In genomic region chr16:30032083-30032819, GRCh38 we compare ENCODE assay signal across 8 cellular contexts. TPM values are rescaled to one million over a fixed set of nuclear protein-coding genes. Genes with fewer than 3 reads are reported as not detected.
DNase-seq lines count a peak whose midpoint lies in the region; ATAC-seq and TF ChIP-seq lines count a peak whose summit lies in the region.

No MANE protein-coding gene starts in this region.

- 29% methylated on average over 12 of the region's 12 CpGs for WGBS in testis, 2 donors

- H3K9me3 Mint-ChIP-seq in CD14-positive monocyte (peaks cover 0 to 8% (median 5%) of the 10 kb centered on the region in 7 donors), HFFc6 (no peaks in the 10 kb centered on the region), mesothelial cell of epicardium (no peaks in the 10 kb centered on the region)
- H3K9me3 Mint-ChIP-seq in activated CD4-positive, alpha-beta T cell treated with anti-CD3 and anti-CD28 coated beads, Interleukin-2, amount 10 ng/mL, durations not matched to agents 7 days and 5 days, result no peaks in the 10 kb centered on the region

- H3K4me3 Mint-ChIP-seq in CD14-positive monocyte, result peak overlapping the region in 1 of 2 donors; percentile 86
- H3K4me3 Mint-ChIP-seq in HFFc6, result peak overlapping the region; percentile 30; the same call in 1 of the 2 replicates
- no peak overlapping the region for H3K4me3 Mint-ChIP-seq in activated CD4-positive, alpha-beta T cell treated with anti-CD3 and anti-CD28 coated beads, Interleukin-2, amount 10 ng/mL, durations not matched to agents 7 days and 5 days
- peak overlapping the region; percentile 49 for H3K4me3 Mint-ChIP-seq in mesothelial cell of epicardium

- no peak for ATAC-seq in sciatic nerve

- no peak for TF ChIP-seq POLR2A in testis (IDR thresholded peaks at IDR 0.05)

- H3K36me3 ChIP-seq in testis (ENCODE audit: low read depth, missing control alignments), result no peaks in the 10 kb centered on the region

- H3K9me3 ChIP-seq in testis, result no peaks in the 10 kb centered on the region

- H3K27me3 ChIP-seq in testis, result no peaks in the 10 kb centered on the region

- H3K36me3 Mint-ChIP-seq in CD14-positive monocyte (no peaks in the 10 kb centered on the region), HFFc6 (ENCODE audit: low read depth) (no peaks in the 10 kb centered on the region), mesothelial cell of epicardium (no peaks in the 10 kb centered on the region)
- peaks cover 3% of the 10 kb centered on the region for H3K36me3 Mint-ChIP-seq in activated CD4-positive, alpha-beta T cell treated with anti-CD3 and anti-CD28 coated beads, Interleukin-2, amount 10 ng/mL, durations not matched to agents 7 days and 5 days (ENCODE audit: low read depth)

- CTCF ChIA-PET in activated CD4-positive, alpha-beta T cell treated with anti-CD3 and anti-CD28 coated beads, Interleukin-2, amount 10 ng/mL, durations not matched to agents 7 days and 5 days (lab: Charles Lee), result interaction anchor here (0.6 to 2.1 kb wide), 30 partner anchors 9 to 358 kb away, joined by 3 to 13 read pairs (median 4); partner anchors contain the start of genes ALDOA, C16orf92, KCTD13 and KIF22

- POLR2A ChIA-PET in activated CD4-positive, alpha-beta T cell treated with anti-CD3 and anti-CD28 coated beads, Interleukin-2, amount 10 ng/mL, durations not matched to agents 7 days and 5 days (lab: Charles Lee), result no interaction called here

- no peak overlapping the region for H3K27ac ChIP-seq in testis

- H3K27ac Mint-ChIP-seq in CD14-positive monocyte, result no peak overlapping the region
- H3K27ac Mint-ChIP-seq in HFFc6, result no peak overlapping the region
- no peak overlapping the region for H3K27ac Mint-ChIP-seq in activated CD4-positive, alpha-beta T cell treated with anti-CD3 and anti-CD28 coated beads, Interleukin-2, amount 10 ng/mL, durations not matched to agents 7 days and 5 days
- H3K27ac Mint-ChIP-seq in mesothelial cell of epicardium, result no peak overlapping the region

- H3K4me1 ChIP-seq in testis, result peaks cover 9% of the 10 kb centered on the region

- DNase-seq in CD14-positive monocyte (ENCODE audit: low spot score) (no peak), HFFc6 (peak; percentile 45), NCI-H748 (lab: John Stamatoyannopoulos, UW; ENCODE audit: unreplicated experiment) (peak; percentile 77), ecto neural progenitor cell (ENCODE audit: low spot score) (peak; percentile 79), mesothelial cell of epicardium (ENCODE audit: low spot score in 2 of 2, unreplicated experiment in 2 of 2) (peak in 1 of 2 experiments; percentile 65), testis (peak; percentile 76), sciatic nerve (ENCODE audit: low spot score) (no peak)
- DNase-seq in activated CD4-positive, alpha-beta T cell treated with anti-CD3 and anti-CD28 coated beads, Interleukin-2, amount 10 ng/mL, durations not matched to agents 7 days and 5 days, result peak; percentile 76

- H3K27me3 Mint-ChIP-seq in CD14-positive monocyte (ENCODE audit: low read depth in 3 of 3) (peaks cover 49 to 85% (median 63%) of the 10 kb centered on the region in 3 donors), HFFc6 (ENCODE audit: insufficient read depth) (peaks cover 52% of the 10 kb centered on the region), mesothelial cell of epicardium (ENCODE audit: low read depth) (peaks cover 90% of the 10 kb centered on the region)
- peaks cover 44% of the 10 kb centered on the region for H3K27me3 Mint-ChIP-seq in activated CD4-positive, alpha-beta T cell treated with anti-CD3 and anti-CD28 coated beads, Interleukin-2, amount 10 ng/mL, durations not matched to agents 7 days and 5 days

- no peak overlapping the region for H3K4me3 ChIP-seq in testis

- peak; percentile 81 for TF ChIP-seq CTCF in CD14-positive monocyte (IDR thresholded peaks at IDR 0.05)
- TF ChIP-seq CTCF in HFFc6 (IDR thresholded peaks at IDR 0.05), result peak; percentile 94
- peak; percentile 79 for TF ChIP-seq CTCF in mesothelial cell of epicardium (IDR thresholded peaks at IDR 0.05; ENCODE audit: unreplicated experiment)
- TF ChIP-seq CTCF in testis (IDR thresholded peaks at IDR 0.05), result peak; percentile 27 to 85 (median 70)

- intact Hi-C loops in CD14-positive monocyte (cut with micrococcal nuclease), result no loop called here
- intact Hi-C loops in testis (cut with DNase I; ENCODE audit: low total_unique reads), result no loop called here
- intact Hi-C loops in sciatic nerve (cut with DNase I), result no loop called here

- H3K4me1 Mint-ChIP-seq in CD14-positive monocyte (peaks cover 3% of the 10 kb centered on the region), HFFc6 (ENCODE audit: low read depth) (peaks cover 6% of the 10 kb centered on the region; the same call in 1 of the 2 replicates), mesothelial cell of epicardium (peaks cover 9% of the 10 kb centered on the region)
- peaks cover 20% of the 10 kb centered on the region for H3K4me1 Mint-ChIP-seq in activated CD4-positive, alpha-beta T cell treated with anti-CD3 and anti-CD28 coated beads, Interleukin-2, amount 10 ng/mL, durations not matched to agents 7 days and 5 days

RNA-seq across cellular contexts. Expression of gene TLCD3B, which starts 1.2 kb away (rescaled TPM):
- not detected for polyA plus RNA-seq in CD14-positive monocyte
- total RNA-seq in HFFc6 (2021; fragmentation: NEBNext Ultra II Directional; extraction: Animal tissue kit (Norgen Biotek cat#: 25700)), result under 1 TPM in 4 of 6 experiments, not detected in 2; 0.28 to 0.39 (median 0.33) TPM
- total RNA-seq in activated CD4-positive, alpha-beta T cell treated with anti-CD3 and anti-CD28 coated beads, Interleukin-2, amount 10 ng/mL, durations not matched to agents 7 days and 5 days, result 1 to 10 TPM; 7.1 to 7.2 TPM
- 0.55 to 1.1 TPM (median 0.72 TPM) in 3 replicates for total RNA-seq in mesothelial cell of epicardium
- total RNA-seq in testis, result 10 to 100 TPM; 51.8 to 82.7 TPM
- 194 TPM for polyA plus RNA-seq in testis (ENCODE audit: insufficient read depth, low read depth, low replicate concordance)
- not detected for total RNA-seq in sciatic nerve

RNA-seq across cellular contexts. Expression of gene C16orf92, which starts 9.3 kb away (rescaled TPM):
- polyA plus RNA-seq in CD14-positive monocyte, result not detected
- not detected for total RNA-seq in HFFc6 (2021; fragmentation: NEBNext Ultra II Directional; extraction: Animal tissue kit (Norgen Biotek cat#: 25700))
- total RNA-seq in activated CD4-positive, alpha-beta T cell treated with anti-CD3 and anti-CD28 coated beads, Interleukin-2, amount 10 ng/mL, durations not matched to agents 7 days and 5 days, result not detected
- not detected in 3 replicates for total RNA-seq in mesothelial cell of epicardium
- 10 to 100 TPM; 12.4 to 91.3 TPM for total RNA-seq in testis
- polyA plus RNA-seq in testis (ENCODE audit: insufficient read depth, low read depth, low replicate concordance), result 20.3 TPM
- total RNA-seq in sciatic nerve, result not detected

RNA-seq across cellular contexts. Expression of gene DOC2A, which starts 21.4 kb away (rescaled TPM):
- under 1 TPM; 0.23 to 0.66 TPM for polyA plus RNA-seq in CD14-positive monocyte
- under 1 TPM in 2 of 6 experiments, not detected in 4; 0.19 to 0.30 TPM for total RNA-seq in HFFc6 (2021; fragmentation: NEBNext Ultra II Directional; extraction: Animal tissue kit (Norgen Biotek cat#: 25700))
- under 1 TPM; 0.19 to 0.30 TPM for total RNA-seq in activated CD4-positive, alpha-beta T cell treated with anti-CD3 and anti-CD28 coated beads, Interleukin-2, amount 10 ng/mL, durations not matched to agents 7 days and 5 days
- total RNA-seq in mesothelial cell of epicardium, result 5.3 to 6.4 TPM (median 5.7 TPM) in 3 replicates
- 10 to 100 TPM; 28.3 to 45.3 TPM for total RNA-seq in testis
- polyA plus RNA-seq in testis (ENCODE audit: insufficient read depth, low read depth, low replicate concordance), result 75.1 TPM
- 0.67 TPM for total RNA-seq in sciatic nerve

RNA-seq across cellular contexts. Expression of gene ALDOA, which starts 33.3 kb away (rescaled TPM):
- polyA plus RNA-seq in CD14-positive monocyte, result 1,000 to 10,000 TPM; 1,429 to 1,628 TPM
- total RNA-seq in HFFc6 (2021; fragmentation: NEBNext Ultra II Directional; extraction: Animal tissue kit (Norgen Biotek cat#: 25700)), result 1,000 to 10,000 TPM; 1,621 to 1,937 (median 1,752) TPM
- 1,000 to 10,000 TPM; 1,139 to 1,329 TPM for total RNA-seq in activated CD4-positive, alpha-beta T cell treated with anti-CD3 and anti-CD28 coated beads, Interleukin-2, amount 10 ng/mL, durations not matched to agents 7 days and 5 days
- total RNA-seq in mesothelial cell of epicardium, result 613 to 624 TPM (median 618 TPM) in 3 replicates
- 100 to 1,000 TPM; 373 to 521 TPM for total RNA-seq in testis
- 467 TPM for polyA plus RNA-seq in testis (ENCODE audit: insufficient read depth, low read depth, low replicate concordance)
- 600 TPM for total RNA-seq in sciatic nerve

RNA-seq across cellular contexts. Expression of gene INO80E, which starts 36.2 kb away (rescaled TPM):
- polyA plus RNA-seq in CD14-positive monocyte (1 to 10 TPM; 2.8 to 3.5 TPM), testis (ENCODE audit: insufficient read depth, low read depth, low replicate concordance) (98.1 TPM)
- total RNA-seq in HFFc6 (2021; fragmentation: NEBNext Ultra II Directional; extraction: Animal tissue kit (Norgen Biotek cat#: 25700)), result 10 to 100 TPM; 61.0 to 77.4 (median 73.8) TPM
- 100 to 1,000 TPM; 113 to 134 TPM for total RNA-seq in activated CD4-positive, alpha-beta T cell treated with anti-CD3 and anti-CD28 coated beads, Interleukin-2, amount 10 ng/mL, durations not matched to agents 7 days and 5 days
- total RNA-seq in mesothelial cell of epicardium (60.2 to 62.9 TPM (median 62.0 TPM) in 3 replicates), testis (10 to 100 TPM; 64.0 to 72.3 TPM), sciatic nerve (59.2 TPM)

Comparison
In these comparisons a context has a peak if more than half of its experiments do, and no peak if none do; other contexts are left out.
1. DNase-seq: peak in HFFc6 (single experiment), NCI-H748 (single experiment), activated CD4-positive, alpha-beta T cell treated with anti-CD3 and anti-CD28 coated beads, Interleukin-2, amount 10 ng/mL, durations not matched to agents 7 days and 5 days (single experiment), ecto neural progenitor cell (single experiment) and testis (single experiment); none in CD14-positive monocyte (single experiment) and sciatic nerve (single experiment).
2. RNA of gene TLCD3B, which starts 1.2 kb away (total RNA-seq): 51.8 to 82.7 TPM in testis; 7.1 to 7.2 TPM in activated CD4-positive, alpha-beta T cell treated with anti-CD3 and anti-CD28 coated beads, Interleukin-2, amount 10 ng/mL, durations not matched to agents 7 days and 5 days, 0.55 to 1.1 TPM in mesothelial cell of epicardium, 0.28 to 0.39 TPM in HFFc6 and not detected in sciatic nerve (single experiment); every median in the first group is over 4 times any median in the second.
3. RNA of gene C16orf92, which starts 9.3 kb away (total RNA-seq): 12.4 to 91.3 TPM in testis; not detected in HFFc6, not detected in activated CD4-positive, alpha-beta T cell treated with anti-CD3 and anti-CD28 coated beads, Interleukin-2, amount 10 ng/mL, durations not matched to agents 7 days and 5 days, not detected in mesothelial cell of epicardium and not detected in sciatic nerve (single experiment); every median in the first group is over 10 times any median in the second.
4. Peak in every context shown above with its lines, with median percentiles within 50 percentile points of each other: CTCF ChIP-seq.